In genomic region chr9:29939559-29939958, GRCh38 we compare ENCODE assay signal across 26 cellular contexts.
"Had no signal": no experiment of that assay in that cellular context is flagged by ENCODE, and none has a peak within 500 bp of the region (broad histone marks: within the 10 kb centered on the region; RNA-seq: fewer than 3 reads in every experiment).

No MANE protein-coding gene starts in this region.

- H3K36me3 Mint-ChIP-seq: mesothelial cell of epicardium, naive B cell had no signal

- H3K4me3 ChIP-seq: esophagus muscularis mucosa, gastroesophageal sphincter, heart left ventricle, hepatocyte, left lung, mucosa of descending colon, right lobe of liver, stomach, thyroid gland, vagina had no signal

- H3K36me3 ChIP-seq: esophagus muscularis mucosa, gastroesophageal sphincter, heart left ventricle, left lung, right lobe of liver, stomach, thyroid gland, vagina had no signal

- H3K27me3 ChIP-seq: esophagus muscularis mucosa, foreskin keratinocyte, gastroesophageal sphincter, heart left ventricle, hepatocyte, left lung, right lobe of liver, stomach, thyroid gland, vagina had no signal

- H3K4me1 ChIP-seq: esophagus muscularis mucosa, foreskin keratinocyte, gastroesophageal sphincter, heart left ventricle, left lung, parathyroid adenoma, right lobe of liver, stomach, thyroid gland, vagina had no signal

- H2AFZ ChIP-seq: hepatocyte, parathyroid adenoma had no signal

- H3K79me2 ChIP-seq: hepatocyte, parathyroid adenoma had no signal

- ATAC-seq: foreskin keratinocyte; gastroesophageal sphincter; heart left ventricle; left cardiac atrium; left lung; mucosa of descending colon; natural killer cell treated with Interleukin-12 subunit alpha and Interleukin-12 subunit beta and Interleukin-15 and Interleukin-18, amount 100 ng/mL, for 72 hours; right lobe of liver had no signal

- H3K27ac Mint-ChIP-seq: mesothelial cell of epicardium; naive B cell; natural killer cell treated with Interleukin-12 subunit alpha and Interleukin-12 subunit beta and Interleukin-15 and Interleukin-18, amount 100 ng/mL, for 72 hours; progenitor cell of endocrine pancreas had no signal

- H3K4me3 Mint-ChIP-seq: mesothelial cell of epicardium; naive B cell; natural killer cell treated with Interleukin-12 subunit alpha and Interleukin-12 subunit beta and Interleukin-15 and Interleukin-18, amount 100 ng/mL, for 72 hours; neural crest cell had no signal

- H3K9me3 ChIP-seq: esophagus muscularis mucosa, gastroesophageal sphincter, right lobe of liver, thyroid gland, vagina had no signal

- H3K4me1 Mint-ChIP-seq: mesothelial cell of epicardium, naive B cell, neural crest cell had no signal

- H3K27me3 Mint-ChIP-seq: naive B cell; natural killer cell treated with Interleukin-12 subunit alpha and Interleukin-12 subunit beta and Interleukin-15 and Interleukin-18, amount 100 ng/mL, for 72 hours; progenitor cell of endocrine pancreas had no signal

- H3K4me2 ChIP-seq: hepatocyte had no signal

- DNase-seq: dermis blood vessel endothelial cell; effector memory CD4-positive, alpha-beta T cell; foreskin keratinocyte; heart left ventricle; left cardiac atrium; left lung; mesenchymal stem cell; mucosa of descending colon; naive B cell; right lobe of liver; small intestine; stimulated activated CD4-positive, alpha-beta T cell treated with anti-CD3 and anti-CD28 coated beads, Interleukin-15, amount 100 ng/mL, for 24 hours; stimulated activated CD4-positive, alpha-beta T cell treated with anti-CD3 and anti-CD28 coated beads, Interleukin-2, amount 100 ng/mL, for 48 hours; stimulated activated naive CD4-positive, alpha-beta T cell; stomach; thyroid gland; trophoblast cell had no signal

- H3K27ac ChIP-seq: esophagus muscularis mucosa, foreskin keratinocyte, gastroesophageal sphincter, heart left ventricle, hepatocyte, left lung, parathyroid adenoma, right lobe of liver, stomach, thyroid gland, vagina had no signal

- H3K9ac ChIP-seq: parathyroid adenoma had no signal
